21 cellular contexts compared by ENCODE assay signal in the genomic region with DNA sequence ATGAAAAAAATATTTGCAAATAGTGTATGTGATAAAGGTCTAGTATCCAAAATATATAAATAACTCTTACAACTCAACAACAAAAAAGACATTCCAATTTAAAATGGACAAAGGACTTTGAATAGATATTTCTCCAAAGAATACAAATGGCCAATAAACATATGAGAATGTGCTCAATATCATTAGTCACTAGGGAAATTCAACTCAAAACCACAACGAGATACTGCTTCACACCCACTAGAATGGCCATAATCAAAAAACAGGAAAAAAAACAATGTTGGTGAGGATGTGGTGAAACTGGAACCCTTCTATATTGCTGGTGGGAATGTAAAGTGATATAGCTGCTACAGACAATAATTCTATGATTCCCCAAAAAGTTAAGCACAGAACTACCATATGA.
"Had no signal": no experiment of that assay in that cellular context is flagged by ENCODE, and none has a peak within 500 bp of the region (broad histone marks: within the 10 kb centered on the region; RNA-seq: fewer than 3 reads in every experiment).

No MANE protein-coding gene starts in this region.

- H3K4me2 ChIP-seq: smooth muscle cell had no signal

- H3K4me1 ChIP-seq: esophagus muscularis mucosa, gastrocnemius medialis, heart right ventricle, right atrium auricular region, suprapubic skin, thyroid gland had no signal

- H3K4me3 ChIP-seq: esophagus muscularis mucosa, gastrocnemius medialis, heart right ventricle, right atrium auricular region, smooth muscle cell, suprapubic skin, thyroid gland had no signal

- H3K27me3 Mint-ChIP-seq: naive thymus-derived CD4-positive, alpha-beta T cell; type B pancreatic cell had no signal

- H3K4me1 Mint-ChIP-seq: neural crest cell had no signal

- H3K9me3 ChIP-seq: esophagus muscularis mucosa, gastrocnemius medialis, heart right ventricle, right atrium auricular region, suprapubic skin, thyroid gland had no signal

- H3K27ac ChIP-seq: epithelial cell of prostate, esophagus muscularis mucosa, gastrocnemius medialis, heart right ventricle, right atrium auricular region, suprapubic skin, thyroid gland had no signal

- H3K4me3 Mint-ChIP-seq: naive thymus-derived CD4-positive, alpha-beta T cell; neural crest cell; stimulated activated effector memory CD8-positive, alpha-beta T cell treated with anti-CD3 and anti-CD28 coated beads, Interleukin-12 subunit alpha, Interleukin-12 subunit beta, amount 100 ng/mL, for 72 hours; type B pancreatic cell had no signal

- DNase-seq: effector memory CD4-positive, alpha-beta T cell; gastrocnemius medialis; heart right ventricle; hypothalamus; islet precursor cell; mammary epithelial cell; naive thymus-derived CD4-positive, alpha-beta T cell; posterior cingulate gyrus; stimulated activated CD4-positive, alpha-beta T cell treated with anti-CD3 and anti-CD28 coated beads, Interleukin-4, amount 100 ng/mL, for 1 hour; stimulated activated CD8-positive, alpha-beta memory T cell treated with anti-CD3 and anti-CD28 coated beads, Interleukin-4, amount 100 ng/mL, for 48 hours; stimulated activated naive CD8-positive, alpha-beta T cell treated with anti-CD3 and anti-CD28 coated beads, Interleukin-15, Interleukin-2, amounts not matched to agents 100 U/mL and 50 U/mL, for 24 hours; thyroid gland had no signal

- H3K27ac Mint-ChIP-seq: naive thymus-derived CD4-positive, alpha-beta T cell; stimulated activated effector memory CD8-positive, alpha-beta T cell treated with anti-CD3 and anti-CD28 coated beads, Interleukin-12 subunit alpha, Interleukin-12 subunit beta, amount 100 ng/mL, for 72 hours; type B pancreatic cell had no signal

- ATAC-seq: gastrocnemius medialis; heart right ventricle; left lobe of liver; naive thymus-derived CD4-positive, alpha-beta T cell; stimulated activated effector memory CD8-positive, alpha-beta T cell treated with anti-CD3 and anti-CD28 coated beads, Interleukin-12 subunit alpha, Interleukin-12 subunit beta, amount 100 ng/mL, for 72 hours; stimulated activated naive CD8-positive, alpha-beta T cell treated with anti-CD3 and anti-CD28 coated beads, Interleukin-15, Interleukin-2, amounts not matched to agents 100 U/mL and 50 U/mL, for 24 hours had no signal

- H3K27me3 ChIP-seq: esophagus muscularis mucosa, gastrocnemius medialis, heart right ventricle, right atrium auricular region, suprapubic skin, thyroid gland had no signal

- H3K9me3 Mint-ChIP-seq: naive thymus-derived CD4-positive, alpha-beta T cell; neural crest cell; stimulated activated effector memory CD8-positive, alpha-beta T cell treated with anti-CD3 and anti-CD28 coated beads, Interleukin-12 subunit alpha, Interleukin-12 subunit beta, amount 100 ng/mL, for 72 hours; type B pancreatic cell had no signal
